In the genomic region with DNA sequence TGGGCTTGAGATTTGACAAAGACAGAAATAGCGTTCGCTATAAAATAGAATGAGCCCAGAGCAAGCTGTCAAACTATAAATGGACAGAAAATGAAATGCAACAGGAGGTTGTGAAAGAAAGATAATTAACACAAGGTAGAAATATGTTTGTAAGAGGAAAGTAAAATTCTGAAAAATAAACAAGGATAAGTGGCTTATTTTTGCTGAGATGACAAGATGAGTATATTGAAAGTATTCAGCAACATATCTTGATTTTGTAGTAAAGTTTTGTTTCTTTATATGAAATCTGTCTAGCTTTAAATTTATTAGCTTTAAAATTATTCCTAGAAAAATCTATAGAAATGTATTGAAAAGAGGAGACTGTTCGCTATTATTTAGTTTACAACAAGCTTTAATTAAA, we compare ENCODE assay signal across 34 cellular contexts.
"Had no signal": no experiment of that assay in that cellular context is flagged by ENCODE, and none has a peak within 500 bp of the region (broad histone marks: within the 10 kb centered on the region; RNA-seq: fewer than 3 reads in every experiment).

No MANE protein-coding gene starts in this region.

- H3K4me3 ChIP-seq: breast epithelium, MG63, PC-9, SJCRH30, SK-N-MC had no signal

- ATAC-seq: activated CD8-positive, alpha-beta memory T cell treated with anti-CD3 and anti-CD28 coated beads, Interleukin-2, amount 10 ng/mL, durations not matched to agents 7 days and 5 days; activated naive CD8-positive, alpha-beta T cell treated with anti-CD3 and anti-CD28 coated beads, Interleukin-2, amount 50 U/mL, for 24 hours had no signal

- H2AFZ ChIP-seq: PC-9 had no signal

- H3K4me1 ChIP-seq: breast epithelium had no signal

- H3K4me3 Mint-ChIP-seq: activated CD4-positive, alpha-beta memory T cell treated with anti-CD3 and anti-CD28 coated beads, Interleukin-2, amount 10 ng/mL, durations not matched to agents 7 days and 5 days; activated CD8-positive, alpha-beta memory T cell treated with anti-CD3 and anti-CD28 coated beads, Interleukin-2, amount 10 ng/mL, durations not matched to agents 7 days and 5 days; activated naive CD4-positive, alpha-beta T cell treated with anti-CD3 and anti-CD28 coated beads, Interleukin-2, amount 10 ng/mL, durations not matched to agents 7 days and 5 days; activated naive CD8-positive, alpha-beta T cell; activated naive CD8-positive, alpha-beta T cell treated with anti-CD3 and anti-CD28 coated beads, Interleukin-2, amount 50 U/mL, for 24 hours had no signal

- H3K27me3 ChIP-seq: breast epithelium, MG63, SJCRH30 had no signal

- FAIRE-seq: RCC 7860 had no signal

- H3K9me3 Mint-ChIP-seq: activated naive CD4-positive, alpha-beta T cell treated with anti-CD3 and anti-CD28 coated beads, Interleukin-2, amount 10 ng/mL, durations not matched to agents 7 days and 5 days; activated naive CD8-positive, alpha-beta T cell treated with anti-CD3 and anti-CD28 coated beads, Interleukin-2, amount 50 U/mL, for 24 hours had no signal

- H3K9me3 ChIP-seq: breast epithelium, MG63, SJCRH30 had no signal

- H3K36me3 ChIP-seq: breast epithelium, MG63, SJCRH30, WERI-Rb-1 had no signal

- DNase-seq: activated CD4-positive, alpha-beta memory T cell treated with anti-CD3 and anti-CD28 coated beads, Interleukin-2, amount 10 ng/mL, durations not matched to agents 7 days and 5 days; activated CD4-positive, alpha-beta T cell treated with anti-CD3 and anti-CD28 coated beads for 1 hour; activated CD4-positive, alpha-beta T cell treated with anti-CD3 and anti-CD28 coated beads for 48 hours; activated CD4-positive, CD25-positive, alpha-beta regulatory T cell; activated CD8-positive, alpha-beta memory T cell treated with anti-CD3 and anti-CD28 coated beads for 24 hours; activated CD8-positive, alpha-beta memory T cell treated with anti-CD3 and anti-CD28 coated beads, Interleukin-2, amount 10 ng/mL, durations not matched to agents 7 days and 5 days; activated CD8-positive, alpha-beta memory T cell treated with anti-CD3 and anti-CD28 coated beads, Interleukin-2, amount 50 U/mL, for 48 hours; activated effector memory CD4-positive, alpha-beta T cell treated with Interleukin-2 at 50 U/mL for 16 hours; activated naive CD4-positive, alpha-beta T cell treated with anti-CD3 and anti-CD28 coated beads, Interleukin-2, amount 10 ng/mL, durations not matched to agents 7 days and 5 days; activated naive CD8-positive, alpha-beta T cell treated with anti-CD3 and anti-CD28 coated beads, Interleukin-2, amount 50 U/mL, for 24 hours; activated T-cell treated with anti-CD3 and anti-CD28 coated beads, Interleukin-2, amount 50 U/mL, for 48 hours; amniotic stem cell; aorta; Kasumi-1; MG63; MV-4-11; NCI-H1092; NCI-H1436 treated with DMSO at 0.1 percent for 48 hours; NCI-H1694 treated with DMSO at 0.1 percent for 48 hours; NCI-H2029; NCI-H345; NCI-H526; NCI-H748 treated with DMSO at 0.1 percent for 48 hours; NK-92 treated with Interleukin-12 subunit alpha and Interleukin-12 subunit beta, amount 100 ng/mL, for 24 hours; PC-9; Right ventricle myocardium superior; SJCRH30; SW 1271; T1000; WERI-Rb-1 had no signal

- H3K27ac ChIP-seq: SJCRH30, SK-N-MC, WERI-Rb-1 had no signal

- H3K36me3 Mint-ChIP-seq: activated CD8-positive, alpha-beta memory T cell treated with anti-CD3 and anti-CD28 coated beads, Interleukin-2, amount 10 ng/mL, durations not matched to agents 7 days and 5 days; activated naive CD4-positive, alpha-beta T cell treated with anti-CD3 and anti-CD28 coated beads, Interleukin-2, amount 10 ng/mL, durations not matched to agents 7 days and 5 days had no signal

- H3K27ac Mint-ChIP-seq: activated CD8-positive, alpha-beta memory T cell treated with anti-CD3 and anti-CD28 coated beads, Interleukin-2, amount 10 ng/mL, durations not matched to agents 7 days and 5 days; activated naive CD4-positive, alpha-beta T cell treated with anti-CD3 and anti-CD28 coated beads, Interleukin-2, amount 10 ng/mL, durations not matched to agents 7 days and 5 days; activated naive CD8-positive, alpha-beta T cell; activated naive CD8-positive, alpha-beta T cell treated with anti-CD3 and anti-CD28 coated beads, Interleukin-2, amount 50 U/mL, for 24 hours had no signal

- H3K27me3 Mint-ChIP-seq: activated CD4-positive, alpha-beta memory T cell treated with anti-CD3 and anti-CD28 coated beads, Interleukin-2, amount 10 ng/mL, durations not matched to agents 7 days and 5 days had no signal
